In the genomic region with DNA sequence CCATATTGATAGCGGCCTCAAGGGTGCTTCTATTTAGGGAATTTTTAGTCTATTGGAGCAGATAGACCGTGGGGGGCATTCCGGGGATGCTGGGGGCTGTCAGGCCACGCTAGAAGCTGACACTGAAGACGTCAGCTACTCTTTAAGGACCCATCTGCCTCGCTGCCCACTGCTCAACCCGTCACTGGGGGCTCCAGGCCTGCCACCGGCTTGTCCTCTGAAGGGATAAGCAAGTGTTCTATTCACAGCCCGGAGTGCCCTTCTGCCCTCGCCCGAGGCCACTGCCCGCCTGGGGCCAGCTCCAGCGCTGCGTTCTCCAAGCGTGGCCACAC, we compare ENCODE assay signal across 1 cellular context.
TF ChIP-seq lines count a peak whose summit lies in the region.

No MANE protein-coding gene starts in this region.

TF ChIP-seq in A549, 52 proteins besides CTCF, POLR2A, EP300 and RAD21 (continued from another document):
- TF ChIP-seq, protein P1, sequence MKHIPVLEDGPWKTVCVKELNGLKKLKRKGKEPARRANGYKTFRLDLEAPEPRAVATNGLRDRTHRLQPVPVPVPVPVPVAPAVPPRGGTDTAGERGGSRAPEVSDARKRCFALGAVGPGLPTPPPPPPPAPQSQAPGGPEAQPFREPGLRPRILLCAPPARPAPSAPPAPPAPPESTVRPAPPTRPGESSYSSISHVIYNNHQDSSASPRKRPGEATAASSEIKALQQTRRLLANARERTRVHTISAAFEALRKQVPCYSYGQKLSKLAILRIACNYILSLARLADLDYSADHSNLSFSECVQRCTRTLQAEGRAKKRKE (CRISPR knock-in tag; IDR thresholded peaks at IDR 0.05; ENCODE audit: low read depth) = no peak
- TF ChIP-seq HDAC2 (IDR thresholded peaks at IDR 0.05) = no peak
- TF ChIP-seq, protein P2, sequence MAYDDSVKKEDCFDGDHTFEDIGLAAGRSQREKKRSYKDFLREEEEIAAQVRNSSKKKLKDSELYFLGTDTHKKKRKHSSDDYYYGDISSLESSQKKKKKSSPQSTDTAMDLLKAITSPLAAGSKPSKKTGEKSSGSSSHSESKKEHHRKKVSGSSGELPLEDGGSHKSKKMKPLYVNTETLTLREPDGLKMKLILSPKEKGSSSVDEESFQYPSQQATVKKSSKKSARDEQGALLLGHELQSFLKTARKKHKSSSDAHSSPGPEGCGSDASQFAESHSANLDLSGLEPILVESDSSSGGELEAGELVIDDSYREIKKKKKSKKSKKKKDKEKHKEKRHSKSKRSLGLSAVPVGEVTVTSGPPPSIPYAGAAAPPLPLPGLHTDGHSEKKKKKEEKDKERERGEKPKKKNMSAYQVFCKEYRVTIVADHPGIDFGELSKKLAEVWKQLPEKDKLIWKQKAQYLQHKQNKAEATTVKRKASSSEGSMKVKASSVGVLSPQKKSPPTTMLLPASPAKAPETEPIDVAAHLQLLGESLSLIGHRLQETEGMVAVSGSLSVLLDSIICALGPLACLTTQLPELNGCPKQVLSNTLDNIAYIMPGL (CRISPR knock-in tag; IDR thresholded peaks at IDR 0.05; ENCODE audit: borderline replicate concordance) = no peak
